Comparison of ENCODE assay signal across 1 cellular context in the genomic region with DNA sequence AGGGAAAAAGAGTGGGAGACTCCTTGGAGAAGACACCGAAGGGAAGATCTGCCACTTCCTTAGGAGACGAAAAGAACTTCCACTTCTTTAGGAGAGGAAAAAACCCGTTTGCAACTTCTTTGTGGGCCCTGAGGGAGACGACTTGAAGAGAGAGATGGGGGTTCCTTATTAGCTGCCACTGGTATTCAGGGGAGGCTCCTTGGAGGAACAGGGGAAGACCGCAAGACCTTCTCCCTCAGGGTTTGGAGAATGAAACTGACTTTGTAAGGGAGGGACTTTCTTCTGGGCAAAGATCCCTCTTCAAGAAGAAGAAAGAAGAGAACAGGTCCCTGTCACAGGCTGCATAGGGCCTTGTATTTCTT.
TF ChIP-seq lines count a peak whose summit lies in the region.

No MANE protein-coding gene starts in this region.

TF ChIP-seq in WTC11, 78 proteins besides CTCF, POLR2A, EP300 and RAD21 (continued from another document):
- TF ChIP-seq, protein P1, sequence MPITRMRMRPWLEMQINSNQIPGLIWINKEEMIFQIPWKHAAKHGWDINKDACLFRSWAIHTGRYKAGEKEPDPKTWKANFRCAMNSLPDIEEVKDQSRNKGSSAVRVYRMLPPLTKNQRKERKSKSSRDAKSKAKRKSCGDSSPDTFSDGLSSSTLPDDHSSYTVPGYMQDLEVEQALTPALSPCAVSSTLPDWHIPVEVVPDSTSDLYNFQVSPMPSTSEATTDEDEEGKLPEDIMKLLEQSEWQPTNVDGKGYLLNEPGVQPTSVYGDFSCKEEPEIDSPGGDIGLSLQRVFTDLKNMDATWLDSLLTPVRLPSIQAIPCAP (CRISPR knock-in tag; IDR thresholded peaks at IDR 0.05) = no peak
- TF ChIP-seq ZNF317 (CRISPR knock-in tag; IDR thresholded peaks at IDR 0.05; ENCODE audit: borderline replicate concordance, low read depth) (no peak), ATF1 (CRISPR knock-in tag; IDR thresholded peaks at IDR 0.05) (no peak)
- TF ChIP-seq, protein P2, sequence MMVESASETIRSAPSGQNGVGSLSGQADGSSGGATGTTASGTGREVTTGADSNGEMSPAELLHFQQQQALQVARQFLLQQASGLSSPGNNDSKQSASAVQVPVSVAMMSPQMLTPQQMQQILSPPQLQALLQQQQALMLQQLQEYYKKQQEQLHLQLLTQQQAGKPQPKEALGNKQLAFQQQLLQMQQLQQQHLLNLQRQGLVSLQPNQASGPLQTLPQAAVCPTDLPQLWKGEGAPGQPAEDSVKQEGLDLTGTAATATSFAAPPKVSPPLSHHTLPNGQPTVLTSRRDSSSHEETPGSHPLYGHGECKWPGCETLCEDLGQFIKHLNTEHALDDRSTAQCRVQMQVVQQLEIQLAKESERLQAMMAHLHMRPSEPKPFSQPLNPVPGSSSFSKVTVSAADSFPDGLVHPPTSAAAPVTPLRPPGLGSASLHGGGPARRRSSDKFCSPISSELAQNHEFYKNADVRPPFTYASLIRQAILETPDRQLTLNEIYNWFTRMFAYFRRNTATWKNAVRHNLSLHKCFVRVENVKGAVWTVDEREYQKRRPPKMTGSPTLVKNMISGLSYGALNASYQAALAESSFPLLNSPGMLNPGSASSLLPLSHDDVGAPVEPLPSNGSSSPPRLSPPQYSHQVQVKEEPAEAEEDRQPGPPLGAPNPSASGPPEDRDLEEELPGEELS (CRISPR knock-in tag; IDR thresholded peaks at IDR 0.05) = no peak
